1 cellular context compared by ENCODE assay signal in genomic region chr2:27071277-27071989, GRCh38.
TF ChIP-seq lines count a peak whose summit lies in the region.

Gene OST4 (minus strand): TSS chr2:27071654.

TF ChIP-seq in SK-N-SH, 30 proteins besides CTCF, POLR2A, EP300 and RAD21 (continued from another document):
- TF ChIP-seq USF1 (IDR thresholded peaks at IDR 0.05; ENCODE audit: borderline replicate concordance, low read depth), result no peak
- no peak for TF ChIP-seq TCF12 (IDR thresholded peaks at IDR 0.05)
- no peak for TF ChIP-seq ZBTB33 (IDR thresholded peaks at IDR 0.05; ENCODE audit: borderline replicate concordance, low read depth)
- no peak for TF ChIP-seq GATA2 (CRISPR knock-in tag; IDR thresholded peaks at IDR 0.05)
- TF ChIP-seq FOXJ3 (CRISPR knock-in tag; IDR thresholded peaks at IDR 0.05), result no peak
- no peak for TF ChIP-seq ELF1 (IDR thresholded peaks at IDR 0.05)
- no peak for TF ChIP-seq FOXM1 (IDR thresholded peaks at IDR 0.05; ENCODE audit: low read depth)
- peak; percentile 94 for TF ChIP-seq POLR2AphosphoS5 (IDR thresholded peaks at IDR 0.05; ENCODE audit: low read depth, low read length)
- no peak for TF ChIP-seq NFIC (IDR thresholded peaks at IDR 0.05; ENCODE audit: borderline replicate concordance)
- TF ChIP-seq IRF3 (IDR thresholded peaks at IDR 0.05; ENCODE audit: low read depth, low read length), result no peak
- TF ChIP-seq TEAD4 (IDR thresholded peaks at IDR 0.05; ENCODE audit: borderline replicate concordance, insufficient read depth), result no peak
